In genomic region chr12:49365542-49365941, GRCh38 we compare ENCODE assay signal across 9 cellular contexts. TPM values are rescaled to one million over a fixed set of nuclear protein-coding genes. Genes with fewer than 3 reads are reported as not detected.
DNase-seq lines count a peak whose midpoint lies in the region; ATAC-seq and TF ChIP-seq lines count a peak whose summit lies in the region.
"Had no signal": no experiment of that assay in that cellular context is flagged by ENCODE, and none has a peak within 500 bp of the region (broad histone marks: within the 10 kb centered on the region; RNA-seq: fewer than 3 reads in every experiment).

No MANE protein-coding gene starts in this region.

- no peak overlapping the region for H3K27ac Mint-ChIP-seq in T-helper 1 cell treated with Interleukin-12 subunit alpha and Interleukin-12 subunit beta and Interleukin-4 antibody, amounts not matched to agents 30 μg/mL and 1 μg/mL, for 36 hours
- no peak overlapping the region for H3K27ac Mint-ChIP-seq in progenitor cell of endocrine pancreas

- peaks cover 28% of the 10 kb centered on the region for H3K4me1 Mint-ChIP-seq in T-helper 1 cell treated with Interleukin-12 subunit alpha and Interleukin-12 subunit beta and Interleukin-4 antibody, amounts not matched to agents 30 μg/mL and 1 μg/mL, for 36 hours (ENCODE audit: low read depth)
- H3K4me1 Mint-ChIP-seq in progenitor cell of endocrine pancreas (ENCODE audit: low read depth), result peaks cover 18% of the 10 kb centered on the region

- DNase-seq in T-helper 1 cell, result no peak
- no peak for DNase-seq in NT2/D1 (ENCODE audit: low read depth, low spot score)
- DNase-seq in choroid plexus epithelial cell (ENCODE audit: low read depth), result peak; percentile 94
- DNase-seq in progenitor cell of endocrine pancreas (ENCODE audit: low spot score, unreplicated experiment), result no peak
- no peak for DNase-seq in posterior cingulate gyrus
- DNase-seq in KG1 (lab: John Stamatoyannopoulos, UW), result no peak

- H3K9ac ChIP-seq in NT2/D1 (ENCODE audit: insufficient read length, low read depth), result peak overlapping the region; percentile 15

- H3K36me3 ChIP-seq in NT2/D1 (ENCODE audit: insufficient read depth, insufficient read length, low read length), result no peaks in the 10 kb centered on the region

- H3K27me3 Mint-ChIP-seq in T-helper 1 cell treated with Interleukin-12 subunit alpha and Interleukin-12 subunit beta and Interleukin-4 antibody, amounts not matched to agents 30 μg/mL and 1 μg/mL, for 36 hours (ENCODE audit: low read depth), result no peaks in the 10 kb centered on the region
- H3K27me3 Mint-ChIP-seq in progenitor cell of endocrine pancreas, result no peaks in the 10 kb centered on the region

- H3K4me1 ChIP-seq in NT2/D1 (ENCODE audit: insufficient read depth, insufficient read length), result peaks cover 3% of the 10 kb centered on the region

- H3K9me3 Mint-ChIP-seq in T-helper 1 cell treated with Interleukin-12 subunit alpha and Interleukin-12 subunit beta and Interleukin-4 antibody, amounts not matched to agents 30 μg/mL and 1 μg/mL, for 36 hours, result no peaks in the 10 kb centered on the region
- no peaks in the 10 kb centered on the region for H3K9me3 Mint-ChIP-seq in progenitor cell of endocrine pancreas (ENCODE audit: low read depth)

- ATAC-seq in GM18858 (IDR thresholded peaks at IDR 0.05; ENCODE audit: unreplicated experiment), result no peak
- ATAC-seq: body of pancreas had no signal

- H3K4me3 ChIP-seq in NT2/D1 (ENCODE audit: insufficient read length, low read depth) (peak overlapping the region; percentile 13), choroid plexus epithelial cell (ENCODE audit: low read depth, low read length) (no peak overlapping the region)

- H3K9me3 ChIP-seq in NT2/D1 (ENCODE audit: insufficient read depth, low read length), result no peaks in the 10 kb centered on the region
- H3K9me3 ChIP-seq: body of pancreas had no signal

- no peaks in the 10 kb centered on the region for H3K36me3 Mint-ChIP-seq in T-helper 1 cell treated with Interleukin-12 subunit alpha and Interleukin-12 subunit beta and Interleukin-4 antibody, amounts not matched to agents 30 μg/mL and 1 μg/mL, for 36 hours (ENCODE audit: low read depth)
- peaks cover 2% of the 10 kb centered on the region for H3K36me3 Mint-ChIP-seq in progenitor cell of endocrine pancreas (ENCODE audit: insufficient read depth)

- peak overlapping the region; percentile 22 for H3K4me3 Mint-ChIP-seq in T-helper 1 cell treated with Interleukin-12 subunit alpha and Interleukin-12 subunit beta and Interleukin-4 antibody, amounts not matched to agents 30 μg/mL and 1 μg/mL, for 36 hours
- peak overlapping the region; percentile 29 for H3K4me3 Mint-ChIP-seq in progenitor cell of endocrine pancreas (ENCODE audit: low read depth)

- H3K27me3 ChIP-seq in NT2/D1 (ENCODE audit: insufficient read depth, insufficient read length), result no peaks in the 10 kb centered on the region
- H3K27me3 ChIP-seq: body of pancreas had no signal

- intact Hi-C loops in posterior cingulate gyrus (cut with DNase I), result no loop called here

- no peak for TF ChIP-seq CTCF in choroid plexus epithelial cell (conservative IDR thresholded peaks at IDR 0.05; ENCODE audit: low read depth, low read length)
- TF ChIP-seq CTCF in progenitor cell of endocrine pancreas (IDR thresholded peaks at IDR 0.05; ENCODE audit: unreplicated experiment), result no peak

RNA-seq across cellular contexts. Expression of gene SPATS2, which starts 1.7 kb away (rescaled TPM):
- 84.4 and 87.1 TPM in 2 replicates for total RNA-seq in progenitor cell of endocrine pancreas

RNA-seq across cellular contexts. Expression of gene DNAJC22, which starts 18.9 kb away (rescaled TPM):
- total RNA-seq in progenitor cell of endocrine pancreas, result 36.0 and 38.7 TPM in 2 replicates

RNA-seq across cellular contexts. Expression of gene C1QL4, which starts 28.6 kb away (rescaled TPM):
- 0.64 and 0.79 TPM in 2 replicates for total RNA-seq in progenitor cell of endocrine pancreas
- total RNA-seq: body of pancreas had no signal

RNA-seq across cellular contexts. Expression of gene TROAP, which starts 42.5 kb away (rescaled TPM):
- total RNA-seq in progenitor cell of endocrine pancreas, result 44.7 and 44.9 TPM in 2 replicates
- total RNA-seq: body of pancreas had no signal
